In the genomic region with DNA sequence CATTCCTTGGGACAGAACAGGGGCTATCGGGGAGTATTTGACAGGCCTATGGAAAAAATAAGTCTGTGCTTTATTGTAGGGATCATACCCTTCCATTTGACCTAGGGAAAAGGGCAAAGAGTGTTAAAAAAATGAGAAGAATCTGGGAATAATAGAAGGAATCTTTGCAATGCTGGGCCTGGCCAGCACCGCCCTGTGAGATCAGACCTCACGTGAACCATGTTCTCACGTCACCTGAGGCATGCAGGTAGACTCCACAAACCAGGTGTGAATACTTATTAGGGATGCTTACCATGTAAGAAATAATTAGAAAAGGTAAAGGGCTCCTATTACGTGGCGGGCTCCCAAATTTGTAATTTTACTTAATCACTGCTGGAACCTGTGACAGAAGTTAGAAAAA, we compare ENCODE assay signal across 21 cellular contexts.
DNase-seq lines count a peak whose midpoint lies in the region; ATAC-seq, FAIRE-seq and TF ChIP-seq lines count a peak whose summit lies in the region.
"Had no signal": no experiment of that assay in that cellular context is flagged by ENCODE, and none has a peak within 500 bp of the region (broad histone marks: within the 10 kb centered on the region; RNA-seq: fewer than 3 reads in every experiment).

No MANE protein-coding gene starts in this region.

- H3K79me2 ChIP-seq in H1 (ENCODE audit: control insufficient read depth in 1 of 2, insufficient read depth in 2 of 2, low read length in 2 of 2): no peaks in the 10 kb centered on the region

- no peaks in the 10 kb centered on the region; the same call in 1 of the 2 replicates for H3K27me3 ChIP-seq in HUES6 (ENCODE audit: control insufficient read depth, insufficient read depth, low read length)
- H3K27me3 ChIP-seq in H1 (replicated peaks in 1 of 4; ENCODE audit: control insufficient read depth in 3 of 4, extremely low read depth in 1 of 4, insufficient read depth in 3 of 4, low read length in 3 of 4): no peaks in the 10 kb centered on the region; a peak in 2 of 7 replicates
- H3K27me3 ChIP-seq in lower lobe of right lung (ENCODE audit: low read depth): no peaks in the 10 kb centered on the region
- H3K27me3 ChIP-seq: SJSA1 had no signal

- intact Hi-C loops in lower lobe of right lung (cut with DNase I): loop anchor here (10.0 kb wide), 1 partner anchor 173 kb away; a partner anchor contains a TSS

- H3K4me3 ChIP-seq in HUES6 (ENCODE audit: low read depth, low read length): peak overlapping the region; percentile 19; the same call in 1 of the 2 replicates
- H3K4me3 ChIP-seq in H1 (ENCODE audit: extremely low read depth in 1 of 4, insufficient read depth in 2 of 4, low read depth in 3 of 4, low read length in 4 of 4): no peak overlapping the region; a peak in 1 of 8 replicates
- H3K4me3 ChIP-seq in lower lobe of right lung: no peak overlapping the region
- H3K4me3 ChIP-seq: PC-9, SJSA1 had no signal

- H3K27ac ChIP-seq in HUES6 (ENCODE audit: low read depth, low read length): peak overlapping the region; percentile 72; the same call in 1 of the 2 replicates
- H3K27ac ChIP-seq in H1 (ENCODE audit: low read depth, low read length): no peak overlapping the region
- no peak overlapping the region for H3K27ac ChIP-seq in lower lobe of right lung
- H3K27ac ChIP-seq: PC-9, SJSA1 had no signal

- H2AFZ ChIP-seq in H1 (ENCODE audit: low read length): no peak overlapping the region
- H2AFZ ChIP-seq: PC-9 had no signal

- no peak for TF ChIP-seq RAD21 in H1 (IDR thresholded peaks at IDR 0.05 in 1 of 2, conservative IDR thresholded peaks at IDR 0.05 in 1 of 2; ENCODE audit: low read depth in 2 of 2, low read length in 2 of 2)

- peaks cover 23% of the 10 kb centered on the region for H3K4me1 Mint-ChIP-seq in type B pancreatic cell (ENCODE audit: unreplicated experiment)
- H3K4me1 Mint-ChIP-seq: B cell; CD4-positive, CD25-positive, alpha-beta regulatory T cell had no signal

- ATAC-seq in lower lobe of right lung: peak; percentile 50 to 80
- ATAC-seq in HG02870 (IDR thresholded peaks at IDR 0.05; ENCODE audit: unreplicated experiment): no peak

- H4K8ac ChIP-seq in H1 (ENCODE audit: extremely low read depth, insufficient read depth, low read length): no peak overlapping the region

- H2AK5ac ChIP-seq in H1 (ENCODE audit: low read depth, low read length): no peak overlapping the region

- H3K9ac ChIP-seq in HUES6 (ENCODE audit: low read length) (peak overlapping the region; percentile 64), H1 (replicated peaks in 1 of 4; ENCODE audit: extremely low read depth in 1 of 4, low read depth in 3 of 4, low read length in 3 of 4) (peak overlapping the region in 1 of 4 experiments; percentile 13; a peak in 1 of 7 replicates)

- no peak overlapping the region for H3K23ac ChIP-seq in H1 (ENCODE audit: insufficient read length)

- no peak overlapping the region for H4K5ac ChIP-seq in H1 (ENCODE audit: insufficient read length, low read depth, low read length)

- H3K4ac ChIP-seq in H1 (replicated peaks; ENCODE audit: insufficient read length, low read depth, low read length): no peak overlapping the region

- H3K9me3 ChIP-seq in HUES6 (ENCODE audit: control insufficient read depth, insufficient read depth, low read depth, low read length) (no peaks in the 10 kb centered on the region), H1 (ENCODE audit: insufficient read depth in 2 of 2, low read depth in 1 of 2, low read length in 1 of 2) (no peaks in the 10 kb centered on the region), lower lobe of right lung (no peaks in the 10 kb centered on the region)
- H3K9me3 ChIP-seq: SJSA1 had no signal

- no peaks in the 10 kb centered on the region for H3K79me1 ChIP-seq in H1 (ENCODE audit: low read depth, low read length)

- H2BK120ac ChIP-seq in H1 (replicated peaks; ENCODE audit: low read depth, low read length): no peak overlapping the region

- H4K20me1 ChIP-seq in H1 (replicated peaks in 1 of 2; ENCODE audit: control insufficient read depth in 1 of 2, insufficient read depth in 2 of 2, low read length in 2 of 2): no peaks in the 10 kb centered on the region

- FAIRE-seq in H1 (lab: Jason Lieb, UNC): peak; percentile 32
- FAIRE-seq: GM12891 had no signal

- H2BK20ac ChIP-seq in H1 (ENCODE audit: low read length): no peak overlapping the region

- no peaks in the 10 kb centered on the region for H3K36me3 Mint-ChIP-seq in type B pancreatic cell
- H3K36me3 Mint-ChIP-seq: CD4-positive, CD25-positive, alpha-beta regulatory T cell had no signal

- no peaks in the 10 kb centered on the region for H3K9me3 Mint-ChIP-seq in type B pancreatic cell
- H3K9me3 Mint-ChIP-seq: HFFc6 had no signal

- H3K27me3 Mint-ChIP-seq in type B pancreatic cell: no peaks in the 10 kb centered on the region

- POLR2A ChIA-PET in H1 (lab: Charles Lee; ENCODE audit: partially characterized antibody): interaction anchor here (1.2 kb wide), 1 partner anchor 11 kb away, joined by 3 read pairs; no protein-coding TSS in a partner anchor

- H3K4me2 ChIP-seq in H1 (ENCODE audit: insufficient read depth in 1 of 2, low read depth in 2 of 2, low read length in 2 of 2): peak overlapping the region; percentile 1 to 74; a peak in 2 of 4 replicates
- H3K4me2 ChIP-seq: PC-9 had no signal

- H3K4me1 ChIP-seq in HUES6 (ENCODE audit: control insufficient read depth, insufficient read depth, low read length) (peaks cover 34% of the 10 kb centered on the region), H1 (replicated peaks in 1 of 4; ENCODE audit: control insufficient read depth in 3 of 4, insufficient read depth in 4 of 4, low read length in 3 of 4) (peaks cover 0 to 9% (median 4%) of the 10 kb centered on the region in 4 experiments; a peak in 3 of 7 replicates), lower lobe of right lung (no peaks in the 10 kb centered on the region)

- no peak overlapping the region for H2BK5ac ChIP-seq in H1 (ENCODE audit: low read depth, low read length)

- H2BK12ac ChIP-seq in H1 (ENCODE audit: low read depth, low read length): no peak overlapping the region; the same call in 1 of the 2 replicates

- CTCF ChIA-PET in H1 (lab: Charles Lee; ENCODE audit: partially characterized antibody): no interaction called here

- H2BK15ac ChIP-seq in H1 (ENCODE audit: low read length): no peak overlapping the region

- H3K4me3 Mint-ChIP-seq in type B pancreatic cell: no peak overlapping the region
- H3K4me3 Mint-ChIP-seq: B cell; CD4-positive, CD25-positive, alpha-beta regulatory T cell; HFFc6 had no signal

- WGBS in H1 (ENCODE audit: extremely low coverage in 1 of 2, insufficient coverage in 1 of 2, insufficient read length in 1 of 2, insufficient replicate concordance in 2 of 2, low coverage in 1 of 2, low lambda C conversion rate in 2 of 2, missing lambda C conversion rate in 1 of 2), 2 experiments: 61% methylated on average over 6 of the region's 6 CpGs; no CpG with 5 or more reads in 1 of the 2 experiments

- no peak overlapping the region; the same call in 1 of the 2 replicates for H3K18ac ChIP-seq in H1 (ENCODE audit: extremely low read depth, low read length)

- no peaks in the 10 kb centered on the region for H3K23me2 ChIP-seq in H1 (ENCODE audit: low read depth, low read length)

- TF ChIP-seq CTCF in H1 (IDR thresholded peaks at IDR 0.05; ENCODE audit: control extremely low read depth in 1 of 3, insufficient read depth in 1 of 3, low read depth in 1 of 3, low read length in 3 of 3): no peak
- no peak for TF ChIP-seq CTCF in lower lobe of right lung (IDR thresholded peaks at IDR 0.05)
- no peak for TF ChIP-seq CTCF in type B pancreatic cell (conservative IDR thresholded peaks at IDR 0.05)

- no peak overlapping the region for H3K56ac ChIP-seq in H1 (replicated peaks; ENCODE audit: insufficient read length, low read depth, low read length)

- peak in 1 of 2 experiments; percentile 34 for DNase-seq in H1 (ENCODE audit: low read depth in 1 of 2, low spot score in 2 of 2)
- DNase-seq in lower lobe of right lung: no peak
- DNase-seq in type B pancreatic cell (ENCODE audit: extremely low spot score, unreplicated experiment): no peak
- no peak for DNase-seq in GDM1 (lab: John Stamatoyannopoulos, UW)
- no peak for DNase-seq in activated CD4-positive, alpha-beta T cell treated with anti-CD3 and anti-CD28 coated beads, Interleukin-2, amount 50 U/mL, for 1 hour
- DNase-seq in NCI-H1105 (lab: John Stamatoyannopoulos, UW): no peak
- DNase-seq: CD4-positive, CD25-positive, alpha-beta regulatory T cell; DND-41; GF-D8; GOT3; HFFc6; IMR-90; MV-4-11; NCI-H510A treated with DMSO at 0.1 percent for 48 hours; SW 1271 had no signal

- no peak for TF ChIP-seq EP300 in H1 (IDR thresholded peaks at IDR 0.05; ENCODE audit: borderline replicate concordance in 1 of 2, low read depth in 2 of 2, low read length in 2 of 2)

- no peaks in the 10 kb centered on the region for H3K36me3 ChIP-seq in HUES6 (ENCODE audit: control insufficient read depth, insufficient read depth, low read length)
- no peaks in the 10 kb centered on the region for H3K36me3 ChIP-seq in H1 (ENCODE audit: control insufficient read depth in 2 of 4, insufficient read depth in 4 of 4, low read length in 3 of 4)
- H3K36me3 ChIP-seq in lower lobe of right lung: no peaks in the 10 kb centered on the region
- H3K36me3 ChIP-seq: SJSA1 had no signal

- H4K91ac ChIP-seq in H1 (replicated peaks; ENCODE audit: insufficient read length, low read length): no peak overlapping the region

- H3K14ac ChIP-seq in H1 (ENCODE audit: insufficient read length): no peak overlapping the region

- no peak for TF ChIP-seq POLR2A in H1 (IDR thresholded peaks at IDR 0.05; ENCODE audit: control extremely low read depth in 1 of 2, low read depth in 2 of 2, low read length in 2 of 2)

- peak overlapping the region; percentile 88 for H3K27ac Mint-ChIP-seq in type B pancreatic cell
- H3K27ac Mint-ChIP-seq: B cell; CD4-positive, CD25-positive, alpha-beta regulatory T cell; HFFc6 had no signal

TF ChIP-seq in H1, 55 proteins besides CTCF, POLR2A, EP300 and RAD21 (continues in another document):
- TF ChIP-seq, protein P1, sequence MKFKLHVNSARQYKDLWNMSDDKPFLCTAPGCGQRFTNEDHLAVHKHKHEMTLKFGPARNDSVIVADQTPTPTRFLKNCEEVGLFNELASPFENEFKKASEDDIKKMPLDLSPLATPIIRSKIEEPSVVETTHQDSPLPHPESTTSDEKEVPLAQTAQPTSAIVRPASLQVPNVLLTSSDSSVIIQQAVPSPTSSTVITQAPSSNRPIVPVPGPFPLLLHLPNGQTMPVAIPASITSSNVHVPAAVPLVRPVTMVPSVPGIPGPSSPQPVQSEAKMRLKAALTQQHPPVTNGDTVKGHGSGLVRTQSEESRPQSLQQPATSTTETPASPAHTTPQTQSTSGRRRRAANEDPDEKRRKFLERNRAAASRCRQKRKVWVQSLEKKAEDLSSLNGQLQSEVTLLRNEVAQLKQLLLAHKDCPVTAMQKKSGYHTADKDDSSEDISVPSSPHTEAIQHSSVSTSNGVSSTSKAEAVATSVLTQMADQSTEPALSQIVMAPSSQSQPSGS (IDR thresholded peaks at IDR 0.05; ENCODE audit: low read length): no peak
- TF ChIP-seq KDM1A (IDR thresholded peaks at IDR 0.05; ENCODE audit: borderline replicate concordance, low read length) (no peak), BRCA1 (IDR thresholded peaks at IDR 0.05; ENCODE audit: low read depth, low read length) (no peak)
